1 cellular context compared by ENCODE assay signal in the genomic region with DNA sequence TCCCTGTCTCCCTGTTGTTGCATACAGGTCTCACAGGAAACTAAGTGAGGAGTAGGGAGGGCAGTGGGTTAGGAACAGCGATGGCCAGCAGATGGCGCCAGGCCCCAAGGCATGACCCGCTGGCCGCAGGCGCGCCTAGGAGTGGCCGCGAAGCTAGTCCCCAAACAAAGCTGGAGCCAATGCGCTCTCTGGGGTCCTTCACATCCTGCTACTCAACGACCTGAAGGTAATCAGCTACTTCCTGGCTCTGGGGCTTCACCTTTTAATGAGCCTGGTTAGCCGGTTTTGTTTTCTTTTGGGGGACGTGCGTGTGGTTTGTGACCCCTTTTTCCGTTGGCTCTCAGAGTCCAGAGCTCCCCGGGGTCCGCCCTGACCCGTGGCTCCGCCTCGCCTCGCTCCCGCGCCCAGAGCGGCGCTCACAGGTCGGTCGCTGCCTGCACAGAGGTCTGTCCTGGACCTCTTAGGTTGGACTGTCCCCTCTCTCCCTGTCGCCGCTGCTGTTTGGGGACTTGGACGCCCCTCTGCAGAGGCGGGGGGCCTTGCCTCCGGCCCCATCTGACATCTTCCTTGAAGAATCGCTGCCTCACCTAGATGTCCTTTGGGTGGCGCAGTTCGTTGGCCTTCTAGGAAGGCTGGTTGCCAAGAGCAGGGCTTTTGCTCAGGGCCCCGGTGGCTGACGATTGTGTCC.
TF ChIP-seq lines count a peak whose summit lies in the region.

No MANE protein-coding gene starts in this region.

TF ChIP-seq in H1, 55 proteins besides CTCF, POLR2A, EP300 and RAD21 (continued from another document):
- TF ChIP-seq MAX (IDR thresholded peaks at IDR 0.05) (peak; percentile 67), RBBP5 (IDR thresholded peaks at IDR 0.05; ENCODE audit: borderline replicate concordance, low read depth, low read length) (peak; percentile 45; the same call in 1 of the 2 replicates), TAF1 (IDR thresholded peaks at IDR 0.05; ENCODE audit: low read depth, low read length) (peak; percentile 65), BACH1 (IDR thresholded peaks at IDR 0.05; ENCODE audit: low read length) (no peak)
